ENCODE assay signal across 8 cellular contexts in genomic region chr1:27772071-27772470, GRCh38. TPM values are rescaled to one million over a fixed set of nuclear protein-coding genes. Genes with fewer than 3 reads are reported as not detected.
DNase-seq lines count a peak whose midpoint lies in the region; ATAC-seq and TF ChIP-seq lines count a peak whose summit lies in the region.

No MANE protein-coding gene starts in this region.

- intact Hi-C loops in right cardiac atrium (cut with DNase I) (no loop called here), left cardiac atrium (cut with DNase I) (no loop called here), vagina (cut with DNase I) (loop anchor here (5.0 kb wide), 1 partner anchor 45 kb away; the partner anchor contains the start of gene FAM76A)

- DNase-seq in right cardiac atrium (no peak), left cardiac atrium (no peak), astrocyte of the spinal cord (ENCODE audit: low read depth, low spot score) (peak; percentile 7), vagina (ENCODE audit: extremely low spot score in 2 of 2) (no peak), HAP-1 (ENCODE audit: low spot score in 2 of 2) (no peak), NCI-H146 (lab: John Stamatoyannopoulos, UW) (no peak), RWPE1 (ENCODE audit: low spot score) (no peak)

- H3K9me3 ChIP-seq in right cardiac atrium (ENCODE audit: control insufficient read depth, low read length) (no peaks in the 10 kb centered on the region), mesodermal cell (ENCODE audit: control insufficient read depth, low read length) (no peaks in the 10 kb centered on the region), vagina (no peaks in the 10 kb centered on the region), HAP-1 (no peaks in the 10 kb centered on the region)

- TF ChIP-seq POLR2A in vagina (IDR thresholded peaks at IDR 0.05) = no peak

- H3K36me3 ChIP-seq in mesodermal cell (ENCODE audit: control insufficient read depth, insufficient read depth, low read length) = peaks cover 3% of the 10 kb centered on the region
- no peaks in the 10 kb centered on the region for H3K36me3 ChIP-seq in vagina
- no peaks in the 10 kb centered on the region; the same call in 1 of the 2 replicates for H3K36me3 ChIP-seq in HAP-1 (replicated peaks)

- peak overlapping the region; percentile 51 for H3K4me3 ChIP-seq in right cardiac atrium (ENCODE audit: low read length)
- H3K4me3 ChIP-seq in astrocyte of the spinal cord (ENCODE audit: low read depth, low read length) = peak overlapping the region; percentile 96
- H3K4me3 ChIP-seq in mesodermal cell (ENCODE audit: extremely low read depth, insufficient read depth, low read length, poor library complexity, severe bottlenecking) = no peak overlapping the region
- peak overlapping the region; percentile 77 to 98 for H3K4me3 ChIP-seq in vagina
- H3K4me3 ChIP-seq in HAP-1 = no peak overlapping the region

- CTCF ChIA-PET in RWPE1 (lab: Yijun Ruan, JAX) = interaction anchor here (0.9 kb wide), 1 partner anchor 13 kb away, joined by 5 read pairs; no protein-coding TSS in a partner anchor

- H3K27me3 ChIP-seq in right cardiac atrium (ENCODE audit: control insufficient read depth, insufficient read depth) (no peaks in the 10 kb centered on the region), vagina (no peaks in the 10 kb centered on the region), HAP-1 (ENCODE audit: low read depth) (no peaks in the 10 kb centered on the region)

- in situ Hi-C loops in astrocyte of the spinal cord (cut with HindIII; ENCODE audit: low sequenced_read_pairs) (no loop called here), HAP-1 (cut with MboI; ENCODE audit: low sequenced_read_pairs) (no loop called here)

- peak in 1 of 2 donors; percentile 45 for ATAC-seq in right cardiac atrium
- ATAC-seq in left cardiac atrium = no peak

- TF ChIP-seq CTCF in astrocyte of the spinal cord (IDR thresholded peaks at IDR 0.05; ENCODE audit: low read depth, low read length) (no peak), vagina (IDR thresholded peaks at IDR 0.05) (no peak), RWPE1 (conservative IDR thresholded peaks at IDR 0.05; ENCODE audit: low read depth) (no peak)

- WGBS in right cardiac atrium = 18% methylated on average over 6 of the region's 6 CpGs
- 78 to 80% methylated on average over 5 of the region's 6 CpGs for WGBS in mesodermal cell (ENCODE audit: insufficient coverage in 2 of 2), 2 experiments

- H3K4me1 ChIP-seq in right cardiac atrium (ENCODE audit: control insufficient read depth, insufficient read depth, low read length) (no peaks in the 10 kb centered on the region), mesodermal cell (ENCODE audit: control insufficient read depth, insufficient read depth, low read length, poor library complexity, severe bottlenecking) (peaks cover 9% of the 10 kb centered on the region), vagina (peaks cover 24% of the 10 kb centered on the region), HAP-1 (no peaks in the 10 kb centered on the region)

- POLR2A ChIA-PET in RWPE1 (lab: Yijun Ruan, JAX; ENCODE audit: low non-redundant PET) = interaction anchor here (0.6 kb wide), 1 partner anchor 28 kb away, joined by 3 read pairs; no protein-coding TSS in a partner anchor

- H3K27ac ChIP-seq in right cardiac atrium (ENCODE audit: low read length) (no peak overlapping the region), mesodermal cell (ENCODE audit: low read depth, low read length, severe bottlenecking) (peak overlapping the region; percentile 71), vagina (peak overlapping the region; percentile 85), RWPE1 (no peak overlapping the region)

RNA-seq across cellular contexts. Expression of gene STX12, which starts 0.9 kb away (rescaled TPM):
- total RNA-seq in right cardiac atrium (10 to 100 TPM; 26.0 to 40.8 (median 29.6) TPM), left cardiac atrium (10 to 100 TPM; 30.5 to 46.6 TPM), vagina (34.6 TPM)
- 20.1 TPM for polyA plus RNA-seq in right cardiac atrium
- 24.2 TPM for polyA plus RNA-seq in mesodermal cell (2013, experiment 1 of 2)
- polyA plus RNA-seq in mesodermal cell (2013, experiment 2 of 2) = 25.2 TPM

RNA-seq across cellular contexts. Expression of gene FAM76A, which starts 46.3 kb away (rescaled TPM):
- total RNA-seq in right cardiac atrium (10 to 100 TPM; 12.1 to 14.5 (median 12.9) TPM), left cardiac atrium (10 to 100 TPM; 13.2 to 13.5 TPM), vagina (16.7 TPM)
- polyA plus RNA-seq in right cardiac atrium = 6.1 TPM
- polyA plus RNA-seq in mesodermal cell (2013, experiment 1 of 2) = 6.8 TPM
- polyA plus RNA-seq in mesodermal cell (2013, experiment 2 of 2) = 6.4 TPM

RNA-seq across cellular contexts. Expression of gene PPP1R8, which starts 58.5 kb away (rescaled TPM):
- total RNA-seq in right cardiac atrium (10 to 100 TPM; 24.2 to 26.8 (median 24.7) TPM), left cardiac atrium (10 to 100 TPM; 25.0 TPM), vagina (33.4 TPM)
- 18.7 TPM for polyA plus RNA-seq in right cardiac atrium
- 45.0 TPM for polyA plus RNA-seq in mesodermal cell (2013, experiment 1 of 2)
- polyA plus RNA-seq in mesodermal cell (2013, experiment 2 of 2) = 41.7 TPM

Comparison
In these comparisons a context has a peak if more than half of its experiments do, and no peak if none do; other contexts are left out.
1. H3K27ac ChIP-seq: peak in mesodermal cell (single experiment) and vagina (single experiment); none in right cardiac atrium (single experiment) and RWPE1 (single experiment).
2. H3K4me3 ChIP-seq: peak in right cardiac atrium (single experiment), astrocyte of the spinal cord (single experiment) and vagina (2 of 2); none in mesodermal cell (single experiment) and HAP-1 (single experiment).